20 cellular contexts compared by ENCODE assay signal in genomic region chr2:132460781-132461180, GRCh38. TPM values are rescaled to one million over a fixed set of nuclear protein-coding genes. Genes with fewer than 3 reads are reported as not detected.
A peak's percentile ranks its signal among the peaks of the same experiment; 100 is the strongest.
DNase-seq lines count a peak whose midpoint lies in the region; ATAC-seq and TF ChIP-seq lines count a peak whose summit lies in the region.
"Had no signal": no experiment of that assay in that cellular context is flagged by ENCODE, and none has a peak within 500 bp of the region (broad histone marks: within the 10 kb centered on the region; RNA-seq: fewer than 3 reads in every experiment).

No MANE protein-coding gene starts in this region.

- peaks cover 7% of the 10 kb centered on the region for H3K36me3 Mint-ChIP-seq in MCF 10A (ENCODE audit: insufficient read depth, unreplicated experiment)
- H3K36me3 Mint-ChIP-seq: CD4-positive, CD25-positive, alpha-beta regulatory T cell had no signal

- ATAC-seq in GM18909 (IDR thresholded peaks at IDR 0.05; ENCODE audit: poor library complexity, unreplicated experiment): no peak

- no peaks in the 10 kb centered on the region for H3K27me3 ChIP-seq in mammary epithelial cell (ENCODE audit: insufficient read depth, low read length)
- H3K27me3 ChIP-seq in SK-N-SH (ENCODE audit: insufficient read depth): no peaks in the 10 kb centered on the region

- no peaks in the 10 kb centered on the region for H3K27me3 Mint-ChIP-seq in MCF 10A (ENCODE audit: insufficient read depth, unreplicated experiment)

- TF ChIP-seq RAD21 in SK-N-SH (IDR thresholded peaks at IDR 0.05; ENCODE audit: low read length): no peak

- TF ChIP-seq EP300 in SK-N-SH (IDR thresholded peaks at IDR 0.05; ENCODE audit: borderline replicate concordance in 1 of 2, low read depth in 1 of 2, low read length in 1 of 2): no peak

- no peaks in the 10 kb centered on the region for H3F3A ChIP-seq in SK-N-SH (replicated peaks; ENCODE audit: insufficient read depth)

- H3K9me3 ChIP-seq in mammary epithelial cell (replicated peaks; ENCODE audit: insufficient read depth, low read length) (peaks cover 47% of the 10 kb centered on the region), SK-N-SH (no peaks in the 10 kb centered on the region; the same call in 1 of the 2 replicates)

- no peak overlapping the region for H3K27ac ChIP-seq in mammary epithelial cell (ENCODE audit: insufficient read depth, low read depth, low read length)
- H3K27ac ChIP-seq in SK-N-SH (ENCODE audit: low read depth in 2 of 2, low read length in 1 of 2): no peak overlapping the region
- H3K27ac ChIP-seq: 22Rv1, PC-9 had no signal

- no peak overlapping the region for H3K4me3 ChIP-seq in mammary epithelial cell (replicated peaks in 1 of 3; ENCODE audit: insufficient read depth in 1 of 3, low read depth in 2 of 3, low read length in 3 of 3)
- H3K4me3 ChIP-seq in SK-N-SH (ENCODE audit: low read depth in 2 of 2, low read length in 1 of 2): no peak overlapping the region
- H3K4me3 ChIP-seq in fibroblast of the aortic adventitia (ENCODE audit: low read depth, low read length): no peak overlapping the region
- H3K4me3 ChIP-seq: PC-9 had no signal

- no peaks in the 10 kb centered on the region for H4K20me1 ChIP-seq in mammary epithelial cell (ENCODE audit: insufficient read depth, low read length)
- no peaks in the 10 kb centered on the region for H4K20me1 ChIP-seq in SK-N-SH (ENCODE audit: insufficient read depth)

- no peaks in the 10 kb centered on the region for H3K9me2 ChIP-seq in SK-N-SH

- DNase-seq in MCF 10A (ENCODE audit: unreplicated experiment) (peak; percentile 20), mammary epithelial cell (no peak), SK-N-SH (no peak), fibroblast of the aortic adventitia (ENCODE audit: low read depth) (peak; percentile 79), GM10266 (ENCODE audit: extremely low spot score) (no peak), HT-29 (ENCODE audit: low spot score) (no peak), midbrain (lab: John Stamatoyannopoulos, UW) (no peak)
- DNase-seq: CD4-positive, CD25-positive, alpha-beta regulatory T cell; GOT3; HCEC 1CT; Karpas-422; MV-4-11; NCI-H1105 treated with DMSO at 0.1 percent for 48 hours; NCI-H2029; NCI-H526 treated with DMSO at 0.1 percent for 48 hours; PC-9; RPMI8226; SHP77 treated with DMSO at 0.1 percent for 48 hours had no signal

- dilution Hi-C loops in mammary epithelial cell (cut with HindIII; ENCODE audit: low sequenced_read_pairs): no loop called here

- TF ChIP-seq CTCF in MCF 10A (IDR thresholded peaks at IDR 0.05; ENCODE audit: unreplicated experiment) (no peak), mammary epithelial cell (conservative IDR thresholded peaks at IDR 0.05 in 1 of 2, IDR thresholded peaks at IDR 0.05 in 1 of 2; ENCODE audit: extremely low read depth in 1 of 2, insufficient read depth in 1 of 2, low read depth in 1 of 2, low read length in 2 of 2) (no peak), SK-N-SH (IDR thresholded peaks at IDR 0.05) (no peak), fibroblast of the aortic adventitia (IDR thresholded peaks at IDR 0.05; ENCODE audit: insufficient read depth, low read length) (no peak), GM10266 (IDR thresholded peaks at IDR 0.05; ENCODE audit: control insufficient read depth, insufficient read depth, low read depth, missing control alignments) (no peak)

- peaks cover 8% of the 10 kb centered on the region for H3K4me1 Mint-ChIP-seq in MCF 10A (ENCODE audit: insufficient read depth, unreplicated experiment)
- H3K4me1 Mint-ChIP-seq: CD4-positive, CD25-positive, alpha-beta regulatory T cell had no signal

- in situ Hi-C loops in mammary epithelial cell (cut with MboI; ENCODE audit: low sequenced_read_pairs in 2 of 2): no loop called here

- H3K4me3 Mint-ChIP-seq in MCF 10A (ENCODE audit: unreplicated experiment): no peak overlapping the region
- H3K4me3 Mint-ChIP-seq: CD4-positive, CD25-positive, alpha-beta regulatory T cell had no signal

- H3K36me3 ChIP-seq in mammary epithelial cell (ENCODE audit: insufficient read depth, low read length) (no peaks in the 10 kb centered on the region), SK-N-SH (replicated peaks in 1 of 2; ENCODE audit: control insufficient read depth in 1 of 2, insufficient read depth in 2 of 2, low read length in 1 of 2) (no peaks in the 10 kb centered on the region)

- BruUV-seq in MCF 10A (replicated peaks; lab: Mats Ljungman, UMichigan): no TSS peak
- BruUV-seq in mammary epithelial cell (replicated peaks; lab: Mats Ljungman, UMichigan): no TSS peak

- H3K4me2 ChIP-seq in mammary epithelial cell (ENCODE audit: insufficient read depth, low read depth, low read length) (no peak overlapping the region), SK-N-SH (no peak overlapping the region)
- H3K4me2 ChIP-seq: PC-9 had no signal

- CTCF ChIA-PET in MCF 10A (lab: Yijun Ruan, JAX): interaction anchor here (0.6 to 1.2 kb wide), 2 partner anchors 10 to 12 kb away, joined by 4 to 5 read pairs; no protein-coding TSS in a partner anchor
- CTCF ChIA-PET in mammary epithelial cell (lab: Charles Lee; ENCODE audit: low non-redundant PET): no interaction called here
- CTCF ChIA-PET in SK-N-SH (lab: Yijun Ruan, JAX): no interaction called here

- intact Hi-C loops in MCF 10A (cut with micrococcal nuclease) (no loop called here), mammary epithelial cell (cut with micrococcal nuclease) (no loop called here)

- peaks cover 31% of the 10 kb centered on the region for H3K9me3 Mint-ChIP-seq in MCF 10A (ENCODE audit: unreplicated experiment)

- 16% methylated on average over 4 of the region's 4 CpGs for WGBS in mammary epithelial cell (ENCODE audit: low coverage, missing lambda C conversion rate)
- WGBS in SK-N-SH (ENCODE audit: low lambda C conversion rate): 6% methylated on average over 4 of the region's 4 CpGs

- H3K4me1 ChIP-seq in mammary epithelial cell (ENCODE audit: insufficient read depth, low read length) (peaks cover 6% of the 10 kb centered on the region), SK-N-SH (ENCODE audit: control insufficient read depth in 1 of 2, insufficient read depth in 2 of 2, low read depth in 1 of 2, low read length in 1 of 2) (no peaks in the 10 kb centered on the region)

- POLR2A ChIA-PET in MCF 10A (lab: Yijun Ruan, JAX) (no interaction called here), SK-N-SH (lab: Yijun Ruan, JAX) (no interaction called here)

- H3K79me2 ChIP-seq in mammary epithelial cell (ENCODE audit: insufficient read depth, low read length) (peaks cover 22% of the 10 kb centered on the region), SK-N-SH (ENCODE audit: insufficient read depth) (no peaks in the 10 kb centered on the region)

- H3K9ac ChIP-seq in mammary epithelial cell (ENCODE audit: insufficient read depth, low read length): no peak overlapping the region
- H3K9ac ChIP-seq in SK-N-SH: no peak overlapping the region

- H2AFZ ChIP-seq in mammary epithelial cell (ENCODE audit: low read depth, low read length): no peak overlapping the region
- H2AFZ ChIP-seq in SK-N-SH (ENCODE audit: low read depth): no peak overlapping the region
- H2AFZ ChIP-seq: PC-9 had no signal

- no peak overlapping the region for H3K27ac Mint-ChIP-seq in MCF 10A (ENCODE audit: low read depth, unreplicated experiment)
- H3K27ac Mint-ChIP-seq: CD4-positive, CD25-positive, alpha-beta regulatory T cell had no signal

TF ChIP-seq in SK-N-SH, 30 proteins besides CTCF, POLR2A, EP300 and RAD21:
- TF ChIP-seq TEAD4 (IDR thresholded peaks at IDR 0.05; ENCODE audit: borderline replicate concordance, insufficient read depth) (no peak), NFIC (IDR thresholded peaks at IDR 0.05; ENCODE audit: borderline replicate concordance) (0 out of 2 replicates have a peak, but pooled peaks have one; percentile 10)
TF ChIP-seq in SK-N-SH: peak in this region for 1.

RNA-seq across cellular contexts. Expression of gene GPR39, which starts 44.2 kb away (rescaled TPM):
- total RNA-seq in MCF 10A (2022): 7.2 and 7.7 TPM in 2 replicates
- 10 to 100 TPM in 1 of 2 donors, 1 to 10 TPM in 1; 5.7 to 10.3 TPM for total RNA-seq in mammary epithelial cell
- polyA plus RNA-seq in mammary epithelial cell: 15.6 TPM
- 23.3 TPM for polyA minus RNA-seq in mammary epithelial cell
- 2.1 and 2.3 TPM in 2 replicates for polyA plus RNA-seq in SK-N-SH (2012; rRNA removed)
- 1.2 and 1.7 TPM in 2 replicates for polyA plus RNA-seq in SK-N-SH (2012; cell fraction: cytosol; rRNA removed)
- polyA plus RNA-seq in SK-N-SH (2012; cell fraction: nucleus; rRNA removed): 1.2 and 2.1 TPM in 2 replicates
- 0.41 and 12.7 TPM in 2 replicates for total RNA-seq in fibroblast of the aortic adventitia (ENCODE audit: low replicate concordance)
- 17.0 and 18.0 TPM in 2 replicates for total RNA-seq in HT-29 (2014; rRNA removed; shearing (Covaris generic))
- total RNA-seq: CD4-positive, CD25-positive, alpha-beta regulatory T cell had no signal
- polyA plus RNA-seq: CD4-positive, CD25-positive, alpha-beta regulatory T cell had no signal

Comparison
In these comparisons a context has a peak if more than half of its experiments do, and no peak if none do; other contexts are left out.
1. DNase-seq: peak in MCF 10A (single experiment) and fibroblast of the aortic adventitia (single experiment); none in mammary epithelial cell (single experiment), SK-N-SH (single experiment), GM10266 (single experiment), HT-29 (single experiment) and midbrain (single experiment).